Comparison of ENCODE assay signal across 18 cellular contexts in the genomic region with DNA sequence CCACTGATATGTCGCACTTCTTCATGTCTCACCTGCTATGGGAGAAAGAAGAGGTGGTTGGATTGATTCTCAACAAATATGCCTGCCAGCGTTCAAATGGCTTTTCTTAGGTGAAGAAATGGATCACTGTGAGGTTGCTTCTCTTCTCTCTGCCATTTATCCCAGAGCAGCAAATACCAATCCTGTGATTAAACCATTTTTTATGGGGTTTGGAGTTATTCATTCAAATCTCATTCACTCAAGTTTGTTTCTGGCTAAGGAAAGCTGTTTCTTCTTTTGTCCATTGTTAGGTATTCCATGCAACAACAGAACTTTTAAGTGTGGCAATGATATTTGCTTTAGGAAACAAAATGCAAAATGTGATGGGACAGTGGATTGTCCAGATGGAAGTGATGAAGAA. TPM values are rescaled to one million over a fixed set of nuclear protein-coding genes. Genes with fewer than 3 reads are reported as not detected.
DNase-seq lines count a peak whose midpoint lies in the region; ATAC-seq and TF ChIP-seq lines count a peak whose summit lies in the region.
"Had no signal": no experiment of that assay in that cellular context is flagged by ENCODE, and none has a peak within 500 bp of the region (broad histone marks: within the 10 kb centered on the region; RNA-seq: fewer than 3 reads in every experiment).

No MANE protein-coding gene starts in this region.

- no peak for ATAC-seq in RWPE2 (ENCODE audit: low read depth)

- H3K36me3 ChIP-seq in RWPE2 (ENCODE audit: low read depth) (no peaks in the 10 kb centered on the region), suprapubic skin (no peaks in the 10 kb centered on the region)
- H3K36me3 ChIP-seq: uterus had no signal

- in situ Hi-C loops in GM13977 (cut with MboI; ENCODE audit: low pct_unique_long_range_greater_than_20kb, low sequenced_read_pairs, unreplicated experiment): no loop called here

- TF ChIP-seq CTCF in RWPE2 (IDR thresholded peaks at IDR 0.05; ENCODE audit: poor library complexity, severe bottlenecking): no peak
- TF ChIP-seq CTCF in suprapubic skin (IDR thresholded peaks at IDR 0.05): no peak
- TF ChIP-seq CTCF in GM13977 (IDR thresholded peaks at IDR 0.05; ENCODE audit: extremely low read depth, insufficient read depth, missing control alignments): no peak

- no peaks in the 10 kb centered on the region for H3K27me3 ChIP-seq in RWPE2 (ENCODE audit: insufficient read depth, poor library complexity, severe bottlenecking)
- H3K27me3 ChIP-seq in suprapubic skin: no peaks in the 10 kb centered on the region
- H3K27me3 ChIP-seq: uterus had no signal

- 63% methylated on average over 2 of the region's 2 CpGs for WGBS in suprapubic skin

- H3K4me3 ChIP-seq in RWPE2 (ENCODE audit: severe bottlenecking) (no peak overlapping the region), suprapubic skin (no peak overlapping the region)
- H3K4me3 ChIP-seq: uterus had no signal

- TF ChIP-seq EP300 in suprapubic skin (IDR thresholded peaks at IDR 0.05): no peak

- peaks cover 21% of the 10 kb centered on the region for H3K4me1 ChIP-seq in RWPE2 (ENCODE audit: insufficient read depth, poor library complexity, severe bottlenecking)
- H3K4me1 ChIP-seq in suprapubic skin: peaks cover 19% of the 10 kb centered on the region
- H3K4me1 ChIP-seq: uterus had no signal

- H3K27ac ChIP-seq in RWPE2 (ENCODE audit: poor library complexity, severe bottlenecking): peak overlapping the region; percentile 89
- peak overlapping the region; percentile 74 for H3K27ac ChIP-seq in suprapubic skin
- H3K27ac ChIP-seq: KMS-11, uterus had no signal

- H3K9me3 ChIP-seq in RWPE2 (ENCODE audit: severe bottlenecking): no peaks in the 10 kb centered on the region
- no peaks in the 10 kb centered on the region for H3K9me3 ChIP-seq in suprapubic skin
- H3K9me3 ChIP-seq: uterus had no signal

- DNase-seq in ELR (ENCODE audit: low read depth) (peak; percentile 73), RWPE2 (ENCODE audit: low spot score) (no peak), fibroblast of peridontal ligament (ENCODE audit: extremely low read depth) (peak; percentile 9), suprapubic skin (ENCODE audit: low spot score in 2 of 2) (no peak), GM13977 (ENCODE audit: low spot score) (no peak), DMS79 treated with DMSO at 0.1 percent for 48 hours (lab: John Stamatoyannopoulos, UW) (no peak), AG08396 (ENCODE audit: low spot score) (no peak)
- DNase-seq: activated B cell treated with CpG ODN at 0.5 μM for 24 hours; activated naive CD4-positive, alpha-beta T cell treated with Interleukin-2 at 50 U/mL for 16 hours; effector CD8-positive, alpha-beta T cell; GF-D8; midbrain; NCI-H146; OCI-M1; stimulated activated naive CD4-positive, alpha-beta T cell; uterus had no signal

- TF ChIP-seq POLR2A in suprapubic skin (IDR thresholded peaks at IDR 0.05): no peak

RNA-seq across cellular contexts. Expression of gene C3orf52, which starts 12.2 kb away (rescaled TPM):
- 100 to 1,000 TPM in 2 of 4 donors, 10 to 100 TPM in 2; 78.8 to 183 (median 96.7) TPM for total RNA-seq in suprapubic skin

RNA-seq across cellular contexts. Expression of gene TMPRSS7, which starts 39.5 kb away (rescaled TPM):
- total RNA-seq in suprapubic skin: 1 to 10 TPM in 1 of 4 donors, under 1 TPM in 2, not detected in 1; 0.40 to 1.0 (median 0.49) TPM
- total RNA-seq: activated B cell treated with CpG ODN at 0.5 μM for 24 hours, uterus had no signal

RNA-seq across cellular contexts. Expression of gene GCSAM, which starts 59.0 kb away (rescaled TPM):
- total RNA-seq in suprapubic skin: 1 to 10 TPM in 3 of 4 donors, under 1 TPM in 1; 0.62 to 1.4 (median 1.3) TPM
- total RNA-seq: NCI-H460 had no signal

Comparison
In these comparisons a context has a peak if more than half of its experiments do, and no peak if none do; other contexts are left out.
1. DNase-seq: peak in ELR (single experiment) and fibroblast of peridontal ligament (single experiment); none in RWPE2 (single experiment), suprapubic skin (0 of 2), GM13977 (single experiment), DMS79 treated with DMSO at 0.1 percent for 48 hours (single experiment) and AG08396 (single experiment).